Comparison of ENCODE assay signal across 7 cellular contexts in the genomic region with DNA sequence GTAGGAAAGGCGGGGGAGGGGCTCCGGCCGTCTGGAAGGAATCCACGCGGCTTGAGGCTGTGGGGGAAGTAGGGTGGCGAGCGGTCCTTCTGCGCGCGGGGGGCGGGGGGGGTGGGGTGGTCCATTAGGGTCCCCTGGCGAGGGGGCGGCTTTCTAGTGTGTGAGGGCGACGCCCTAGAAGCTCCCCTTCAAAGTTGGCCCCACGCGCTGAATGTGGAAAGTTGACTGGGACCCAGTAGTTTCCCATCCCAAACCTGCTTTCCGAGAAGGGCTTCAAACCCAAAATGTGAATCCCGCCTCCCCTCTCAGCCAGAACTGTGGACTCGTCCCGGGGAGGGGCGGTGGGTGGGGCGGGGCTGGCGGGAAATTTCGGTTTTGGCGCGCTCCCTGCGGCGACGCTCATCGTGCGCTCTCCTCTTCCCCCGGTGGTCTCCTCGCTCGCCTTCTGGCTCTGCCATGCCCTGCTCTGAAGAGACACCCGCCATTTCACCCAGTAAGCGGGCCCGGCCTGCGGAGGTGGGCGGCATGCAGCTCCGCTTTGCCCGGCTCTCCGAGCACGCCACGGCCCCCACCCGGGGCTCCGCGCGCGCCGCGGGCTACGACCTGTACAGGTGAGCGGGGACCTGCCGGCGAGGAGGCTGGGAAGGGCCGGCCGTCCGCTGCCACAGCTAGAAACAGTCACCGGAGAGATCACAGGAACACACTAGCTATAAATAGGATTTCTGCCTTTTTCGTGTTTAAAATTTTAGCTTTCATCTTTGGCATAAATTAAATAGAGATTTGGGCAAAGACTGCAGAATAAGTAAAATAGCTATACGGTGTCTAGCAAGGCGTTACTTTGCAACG. TPM values are rescaled to one million over a fixed set of nuclear protein-coding genes. Genes with fewer than 3 reads are reported as not detected.
A peak's percentile ranks its signal among the peaks of the same experiment; 100 is the strongest.
DNase-seq lines count a peak whose midpoint lies in the region; ATAC-seq, FAIRE-seq and TF ChIP-seq lines count a peak whose summit lies in the region.

No MANE protein-coding gene starts in this region.

- peaks cover 37% of the 10 kb centered on the region for H3K4me1 Mint-ChIP-seq in HFFc6 (ENCODE audit: low read depth)

- H3K4me3 Mint-ChIP-seq in HFFc6, result peak overlapping the region; percentile 99

- H3K27ac ChIP-seq in GM12878 (ENCODE audit: control insufficient read depth, insufficient read depth) (peak overlapping the region; percentile 89), skeletal muscle tissue (ENCODE audit: low read depth, low read length) (peak overlapping the region; percentile 92)

- peak; percentile 67 for ATAC-seq in GM12878

- H3K36me3 ChIP-seq in GM12878 (ENCODE audit: control insufficient read depth in 2 of 2, insufficient read depth in 2 of 2, low read length in 1 of 2) (peaks cover 0 to 6% of the 10 kb centered on the region in 2 experiments; a peak in 2 of 4 replicates), skeletal muscle tissue (ENCODE audit: control insufficient read depth in 3 of 3, insufficient read depth in 3 of 3, low read length in 3 of 3) (peaks cover 0 to 26% (median 22%) of the 10 kb centered on the region in 3 donors)

- intact Hi-C loops in GM12878 (cut with micrococcal nuclease; ENCODE audit: unreplicated experiment), result loop anchor here (10.0 kb wide), 1 partner anchor 1293 kb away; a partner anchor contains a TSS

- SMC1A ChIA-PET in GM12878 (lab: Charles Lee; ENCODE audit: uncharacterized antibody, unreplicated experiment), result interaction anchor here (1.0 to 2.3 kb wide), 2 partner anchors 10 to 20 kb away, joined by 3 to 10 read pairs; no protein-coding TSS in a partner anchor

- in situ Hi-C loops in GM13977 (cut with MboI; ENCODE audit: low pct_unique_long_range_greater_than_20kb, low sequenced_read_pairs, unreplicated experiment), result no loop called here
- in situ Hi-C loops in GM12878 (cut with MboI), result loop anchor here (25.0 kb wide), 1 partner anchor 1280 kb away; a partner anchor contains a TSS

- TF ChIP-seq EP300 in GM12878 (IDR thresholded peaks at IDR 0.05; ENCODE audit: borderline replicate concordance in 1 of 2, control insufficient read depth in 1 of 2, low read depth in 2 of 2, low read length in 2 of 2), result no peak

- no peaks in the 10 kb centered on the region for H3K9me3 Mint-ChIP-seq in HFFc6

- H4K20me1 ChIP-seq in GM12878 (ENCODE audit: control insufficient read depth, insufficient read depth), result no peaks in the 10 kb centered on the region

- no TSS peak for BruUV-seq in GM12878 (replicated peaks; lab: Mats Ljungman, UMichigan)

- H3K9ac ChIP-seq in GM12878 (ENCODE audit: control insufficient read depth, insufficient read depth, low read length) (peak overlapping the region; percentile 92), skeletal muscle tissue (ENCODE audit: low read depth in 1 of 3, low read length in 3 of 3) (peak overlapping the region; percentile 89 to 92 (median 89))

- DNase-seq in GM13977 (ENCODE audit: low spot score) (peak; percentile 84), HFFc6 (peak; percentile 31), NAMALWA (ENCODE audit: low spot score) (peak; percentile 81), T-helper 22 cell (ENCODE audit: low read depth) (peak; percentile 50), GM12878 (ENCODE audit: low read depth, low spot score) (no peak)

- 0% methylated on average over 27 of the region's 64 CpGs for WGBS in GM12878 (ENCODE audit: insufficient coverage, insufficient replicate concordance, low lambda C conversion rate, missing lambda C conversion rate)

- peak; percentile 66; the same call in 1 of the 2 replicates for TF ChIP-seq POLR2A in GM12878 (IDR thresholded peaks at IDR 0.05; ENCODE audit: low read depth, low read length)

- TF ChIP-seq CTCF in GM13977 (IDR thresholded peaks at IDR 0.05; ENCODE audit: extremely low read depth, insufficient read depth, missing control alignments) (no peak), HFFc6 (IDR thresholded peaks at IDR 0.05) (no peak), GM12878 (IDR thresholded peaks at IDR 0.05 in 2 of 3, conservative IDR thresholded peaks at IDR 0.05 in 1 of 3; ENCODE audit: control insufficient read depth in 2 of 3, extremely low read depth in 1 of 3, insufficient read depth in 1 of 3, low read depth in 3 of 3, low read length in 3 of 3) (no peak)

- H3K27ac Mint-ChIP-seq in HFFc6, result peak overlapping the region; percentile 95

- no peak for FAIRE-seq in GM12878 (lab: Jason Lieb, UNC)

- peak overlapping the region; percentile 72 for H2AFZ ChIP-seq in GM12878 (ENCODE audit: control insufficient read depth, low read depth, low read length)

- H3K9me3 ChIP-seq in GM12878 (replicated peaks; ENCODE audit: control insufficient read depth, insufficient read depth, low read length), result no peaks in the 10 kb centered on the region
- no peaks in the 10 kb centered on the region for H3K9me3 ChIP-seq in skeletal muscle tissue (ENCODE audit: control insufficient read depth in 3 of 3, low read length in 3 of 3)

- peak overlapping the region; percentile 89 for H3K4me2 ChIP-seq in GM12878 (ENCODE audit: control insufficient read depth, insufficient read depth)

- TF ChIP-seq RAD21 in GM12878 (IDR thresholded peaks at IDR 0.05; ENCODE audit: insufficient read depth, low read depth, low read length), result no peak

- POLR2A ChIA-PET in GM12878 (lab: Charles Lee), result interaction anchor here (0.6 to 1.1 kb wide), 6 partner anchors 20 to 457 kb away, joined by 3 to 6 read pairs (median 4); no protein-coding TSS in a partner anchor

- peaks cover 56% of the 10 kb centered on the region for H3K79me2 ChIP-seq in GM12878 (ENCODE audit: control insufficient read depth, insufficient read depth, low read length)

- CTCF ChIA-PET in GM12878 (lab: Yijun Ruan, JAX), result interaction anchor here (1.3 to 6.6 kb wide), 2 partner anchors 10 to 23 kb away, joined by 3 to 123 read pairs; no protein-coding TSS in a partner anchor

- H3K36me3 Mint-ChIP-seq in HFFc6 (ENCODE audit: low read depth), result peaks cover 5% of the 10 kb centered on the region; the same call in 1 of the 2 replicates

- H3K4me3 ChIP-seq in GM12878 (peak overlapping the region; percentile 91), iPS-11a (ENCODE audit: low read depth, low read length) (peak overlapping the region; percentile 83), skeletal muscle tissue (ENCODE audit: low read length in 3 of 3) (peak overlapping the region; percentile 90 to 94 (median 93))

- no peaks in the 10 kb centered on the region for H3K27me3 ChIP-seq in GM12878 (replicated peaks in 1 of 2; ENCODE audit: control insufficient read depth in 2 of 2, insufficient read depth in 2 of 2, low read length in 1 of 2)
- no peaks in the 10 kb centered on the region for H3K27me3 ChIP-seq in skeletal muscle tissue (ENCODE audit: control insufficient read depth in 3 of 3, insufficient read depth in 3 of 3, low read length in 3 of 3)

- H3K4me1 ChIP-seq in GM12878 (ENCODE audit: control insufficient read depth, insufficient read depth, low read length) (peaks cover 3% of the 10 kb centered on the region; the same call in 1 of the 2 replicates), skeletal muscle tissue (ENCODE audit: control insufficient read depth in 3 of 3, insufficient read depth in 3 of 3, low read length in 3 of 3) (peaks cover 9 to 20% (median 10%) of the 10 kb centered on the region in 3 donors)

- RAD21 ChIA-PET in GM12878 (lab: Charles Lee; ENCODE audit: unreplicated experiment), result interaction anchor here (0.8 to 1.1 kb wide), 3 partner anchors 479 to 1136 kb away, joined by 3 read pairs; a partner anchor contains a TSS

- H3K27me3 Mint-ChIP-seq in HFFc6 (ENCODE audit: insufficient read depth), result peaks cover 3% of the 10 kb centered on the region

TF ChIP-seq in GM12878, 131 proteins besides CTCF, POLR2A, EP300 and RAD21 (continues in another document):
- TF ChIP-seq ATF7 (IDR thresholded peaks at IDR 0.05; ENCODE audit: low read depth), result peak; percentile 98
- TF ChIP-seq SP1 (IDR thresholded peaks at IDR 0.05; ENCODE audit: low read depth, low read length), result peak; percentile 76
- TF ChIP-seq JUND (IDR thresholded peaks at IDR 0.05; ENCODE audit: low read depth, low read length), result peak; percentile 98
- TF ChIP-seq SIX5 (IDR thresholded peaks at IDR 0.05; ENCODE audit: low read depth, low read length, severe bottlenecking), result peak; percentile 31
- TF ChIP-seq HDAC2 (IDR thresholded peaks at IDR 0.05), result peak; percentile 86; the same call in 1 of the 2 replicates
- TF ChIP-seq RB1 (IDR thresholded peaks at IDR 0.05; ENCODE audit: borderline replicate concordance), result peak; percentile 100
- peak; percentile 94 to 95 for TF ChIP-seq BHLHE40 (IDR thresholded peaks at IDR 0.05; ENCODE audit: borderline replicate concordance in 1 of 2, low read depth in 2 of 2, low read length in 1 of 2)
- no peak for TF ChIP-seq ZNF24 (IDR thresholded peaks at IDR 0.05)

RNA-seq across cellular contexts. Expression of a gene that starts 0.8 kb away (rescaled TPM):
- 100 to 1,000 TPM in 5 of 6 experiments, 10 to 100 TPM in 1; 86.0 to 130 (median 114) TPM for total RNA-seq in HFFc6 (2021; fragmentation: NEBNext Ultra II Directional; extraction: Animal tissue kit (Norgen Biotek cat#: 25700))
- total RNA-seq in GM12878 (2013; cell fraction: nucleolus; rRNA removed), result 38.2 and 45.6 TPM in 2 replicates
- total RNA-seq in GM12878 (2014; rRNA removed) (147 and 152 TPM in 2 replicates), GM12878 (2014; rRNA removed; fragmentation: Illumina TruSeq; extraction: Trizol) (96.8 and 108 TPM in 2 replicates), GM12878 (2021) (272 and 292 TPM in 2 replicates), skeletal muscle tissue (32.9 TPM)
- polyA plus RNA-seq in GM12878 (2011; ENCODE audit: low read depth), result 47.6 TPM
- polyA plus RNA-seq in GM12878 (2011; rRNA removed) (147 and 250 TPM in 2 replicates), GM12878 (2014; fragmentation: Illumina TruSeq; extraction: Trizol) (142 and 146 TPM in 2 replicates), GM12878 (2014; fragmentation: Nextera tagmentation; extraction: Ambion mirVana) (10 to 100 TPM; 20.1 to 88.1 TPM), GM12878 (2014; rRNA removed) (159 and 161 TPM in 2 replicates), GM12878 (2016; fragmentation: Nextera tagmentation; extraction: Ambion mirVana) (100 to 1,000 TPM; 449 to 452 TPM)
- 82.4 and 152 TPM in 2 replicates for polyA plus RNA-seq in GM12878 (2011; cell fraction: cytosol; rRNA removed)
- 105 and 132 TPM in 2 replicates for polyA plus RNA-seq in GM12878 (2011; cell fraction: nucleus; rRNA removed)
- 102 and 137 TPM in 2 replicates for polyA plus RNA-seq in GM12878 (2012)
- 10.9 and 17.7 TPM in 2 replicates for polyA minus RNA-seq in GM12878 (2011; rRNA and poly(A)+ RNA removed)
- polyA minus RNA-seq in GM12878 (2011; cell fraction: cytosol; rRNA and poly(A)+ RNA removed), result 38.2 and 48.6 TPM in 2 replicates
- polyA minus RNA-seq in GM12878 (2011; cell fraction: nucleus; rRNA and poly(A)+ RNA removed), result 31.1 and 42.7 TPM in 2 replicates
